ENCODE assay signal across 17 cellular contexts in genomic region chr11:105265859-105266258, GRCh38.
DNase-seq lines count a peak whose midpoint lies in the region; ATAC-seq, FAIRE-seq and TF ChIP-seq lines count a peak whose summit lies in the region.
"Had no signal": no experiment of that assay in that cellular context is flagged by ENCODE, and none has a peak within 500 bp of the region (broad histone marks: within the 10 kb centered on the region; RNA-seq: fewer than 3 reads in every experiment).

No MANE protein-coding gene starts in this region.

- peaks cover under 1% of the 10 kb centered on the region for H3K27me3 Mint-ChIP-seq in activated T-helper 17 cell treated with anti-CD3 and anti-CD28 coated beads, Interleukin-2, amount 50 U/mL, for 72 hours
- H3K27me3 Mint-ChIP-seq in nephron progenitor cell (ENCODE audit: low read depth, poor library complexity): peaks cover 6% of the 10 kb centered on the region
- H3K27me3 Mint-ChIP-seq in activated CD8-positive, alpha-beta memory T cell treated with anti-CD3 and anti-CD28 coated beads, Interleukin-2, amount 10 ng/mL, durations not matched to agents 7 days and 5 days: peaks cover 5% of the 10 kb centered on the region
- H3K27me3 Mint-ChIP-seq: T-helper 17 cell had no signal

- no peak for TF ChIP-seq EP300 in transverse colon (IDR thresholded peaks at IDR 0.05; ENCODE audit: low read depth)

- intact Hi-C loops in transverse colon (cut with DNase I; ENCODE audit: low total_unique reads): no loop called here

- 27 to 47% methylated on average over 1 of the region's 1 CpG for WGBS in transverse colon (ENCODE audit: low coverage in 1 of 2), 2 donors

- no peak for TF ChIP-seq POLR2A in transverse colon (IDR thresholded peaks at IDR 0.05)

- TF ChIP-seq CTCF in AG10803 (conservative IDR thresholded peaks at IDR 0.05; ENCODE audit: low read length) (no peak), fibroblast of lung (conservative IDR thresholded peaks at IDR 0.05 in 1 of 2, IDR thresholded peaks at IDR 0.05 in 1 of 2; ENCODE audit: low read depth in 1 of 2, low read length in 2 of 2) (no peak), nephron progenitor cell (IDR thresholded peaks at IDR 0.05) (no peak), transverse colon (IDR thresholded peaks at IDR 0.05) (no peak)

- no peak overlapping the region for H2AFZ ChIP-seq in fibroblast of lung (ENCODE audit: low read length)

- H3K4me1 Mint-ChIP-seq in activated T-helper 17 cell treated with anti-CD3 and anti-CD28 coated beads, Interleukin-2, amount 50 U/mL, for 72 hours: peaks cover 4% of the 10 kb centered on the region
- H3K4me1 Mint-ChIP-seq in nephron progenitor cell: no peaks in the 10 kb centered on the region
- H3K4me1 Mint-ChIP-seq in activated CD8-positive, alpha-beta memory T cell treated with anti-CD3 and anti-CD28 coated beads, Interleukin-2, amount 10 ng/mL, durations not matched to agents 7 days and 5 days: no peaks in the 10 kb centered on the region

- in situ Hi-C loops in transverse colon (cut with MboI; ENCODE audit: low pct_ligation_motif_present in 1 of 4, low pct_unique_long_range_greater_than_20kb in 1 of 4, low sequenced_read_pairs in 3 of 4): no loop called here

- no peaks in the 10 kb centered on the region for H3K79me2 ChIP-seq in fibroblast of lung (ENCODE audit: control insufficient read depth, insufficient read depth, low read length)

- no peaks in the 10 kb centered on the region for H3K36me3 ChIP-seq in fibroblast of lung (ENCODE audit: control insufficient read depth, insufficient read depth, low read length)
- H3K36me3 ChIP-seq in transverse colon: no peaks in the 10 kb centered on the region
- H3K36me3 ChIP-seq: gastrocnemius medialis, left ventricle myocardium inferior had no signal

- FAIRE-seq in HTR-8/SVneo (lab: Jason Lieb, UNC): no peak

- H3K27ac ChIP-seq in fibroblast of lung (ENCODE audit: insufficient read depth, low read length) (no peak overlapping the region), transverse colon (no peak overlapping the region)
- H3K27ac ChIP-seq: gastrocnemius medialis, left ventricle myocardium inferior had no signal

- no peak overlapping the region for H3K4me3 ChIP-seq in AG10803 (ENCODE audit: low read length)
- H3K4me3 ChIP-seq in fibroblast of lung (replicated peaks in 1 of 4; ENCODE audit: control extremely low read depth in 1 of 4, insufficient read depth in 1 of 4, low read depth in 3 of 4, low read length in 4 of 4): no peak overlapping the region
- no peak overlapping the region for H3K4me3 ChIP-seq in transverse colon
- H3K4me3 ChIP-seq: gastrocnemius medialis, left ventricle myocardium inferior had no signal

- DNase-seq in AG10803 (ENCODE audit: low read depth) (peak; percentile 25), H4 (ENCODE audit: low spot score) (peak; percentile 29), fibroblast of lung (ENCODE audit: low read depth in 2 of 2) (peak; percentile 45 to 71), nephron progenitor cell (no peak), transverse colon (no peak), HTR-8/SVneo (ENCODE audit: insufficient read length, low spot score) (no peak)
- DNase-seq in activated CD8-positive, alpha-beta memory T cell treated with anti-CD3 and anti-CD28 coated beads, Interleukin-2, amount 10 ng/mL, durations not matched to agents 7 days and 5 days: no peak
- DNase-seq: activated CD8-positive, alpha-beta memory T cell treated with anti-CD3 and anti-CD28 coated beads, Interleukin-2, amount 50 U/mL, for 4 hours; activated naive CD4-positive, alpha-beta T cell; Caco-2; gastrocnemius medialis; left ventricle myocardium inferior; NCI-H2081 treated with DMSO at 0.1 percent for 48 hours; NCI-H82; T-helper 17 cell had no signal

- H3K4me1 ChIP-seq in fibroblast of lung (ENCODE audit: control insufficient read depth, extremely low read depth, insufficient read depth, low read length) (no peaks in the 10 kb centered on the region), transverse colon (no peaks in the 10 kb centered on the region)
- H3K4me1 ChIP-seq: gastrocnemius medialis, left ventricle myocardium inferior had no signal

- no peaks in the 10 kb centered on the region for H4K20me1 ChIP-seq in fibroblast of lung (ENCODE audit: control insufficient read depth, extremely low read depth, insufficient read depth, low read length)

- no peaks in the 10 kb centered on the region for H3K9me3 Mint-ChIP-seq in activated T-helper 17 cell treated with anti-CD3 and anti-CD28 coated beads, Interleukin-2, amount 50 U/mL, for 72 hours
- H3K9me3 Mint-ChIP-seq in nephron progenitor cell: no peaks in the 10 kb centered on the region
- no peaks in the 10 kb centered on the region for H3K9me3 Mint-ChIP-seq in activated CD8-positive, alpha-beta memory T cell treated with anti-CD3 and anti-CD28 coated beads, Interleukin-2, amount 10 ng/mL, durations not matched to agents 7 days and 5 days (ENCODE audit: low read depth)

- ATAC-seq in activated T-helper 17 cell treated with anti-CD3 and anti-CD28 coated beads, Interleukin-2, amount 50 U/mL, for 72 hours (replicated peaks): peak; percentile 90
- ATAC-seq in activated CD8-positive, alpha-beta memory T cell treated with anti-CD3 and anti-CD28 coated beads, Interleukin-2, amount 10 ng/mL, durations not matched to agents 7 days and 5 days: no peak
- ATAC-seq: gastrocnemius medialis, sciatic nerve, T-helper 17 cell had no signal

- no peak overlapping the region for H3K27ac Mint-ChIP-seq in activated T-helper 17 cell treated with anti-CD3 and anti-CD28 coated beads, Interleukin-2, amount 50 U/mL, for 72 hours
- H3K27ac Mint-ChIP-seq in nephron progenitor cell: no peak overlapping the region
- H3K27ac Mint-ChIP-seq in activated CD8-positive, alpha-beta memory T cell treated with anti-CD3 and anti-CD28 coated beads, Interleukin-2, amount 10 ng/mL, durations not matched to agents 7 days and 5 days: no peak overlapping the region

- H3K4me2 ChIP-seq in fibroblast of lung (ENCODE audit: extremely low read depth, insufficient read depth, low read length): no peak overlapping the region

- H3K4me3 Mint-ChIP-seq in activated T-helper 17 cell treated with anti-CD3 and anti-CD28 coated beads, Interleukin-2, amount 50 U/mL, for 72 hours: no peak overlapping the region
- no peak overlapping the region for H3K4me3 Mint-ChIP-seq in nephron progenitor cell
- H3K4me3 Mint-ChIP-seq in activated CD8-positive, alpha-beta memory T cell treated with anti-CD3 and anti-CD28 coated beads, Interleukin-2, amount 10 ng/mL, durations not matched to agents 7 days and 5 days: no peak overlapping the region
- H3K4me3 Mint-ChIP-seq: T-helper 17 cell had no signal

- H3K9me3 ChIP-seq in fibroblast of lung (ENCODE audit: control insufficient read depth, insufficient read depth, low read depth, low read length) (no peaks in the 10 kb centered on the region), transverse colon (no peaks in the 10 kb centered on the region)
- H3K9me3 ChIP-seq: Caco-2, gastrocnemius medialis, left ventricle myocardium inferior had no signal

- CTCF ChIA-PET in activated CD8-positive, alpha-beta memory T cell treated with anti-CD3 and anti-CD28 coated beads, Interleukin-2, amount 10 ng/mL, durations not matched to agents 7 days and 5 days (lab: Charles Lee): no interaction called here

- H3K9ac ChIP-seq in fibroblast of lung (ENCODE audit: insufficient read depth, low read length): no peak overlapping the region

- H3K36me3 Mint-ChIP-seq in activated T-helper 17 cell treated with anti-CD3 and anti-CD28 coated beads, Interleukin-2, amount 50 U/mL, for 72 hours (ENCODE audit: low read depth): no peaks in the 10 kb centered on the region
- no peaks in the 10 kb centered on the region for H3K36me3 Mint-ChIP-seq in nephron progenitor cell (ENCODE audit: low read depth)
- no peaks in the 10 kb centered on the region for H3K36me3 Mint-ChIP-seq in activated CD8-positive, alpha-beta memory T cell treated with anti-CD3 and anti-CD28 coated beads, Interleukin-2, amount 10 ng/mL, durations not matched to agents 7 days and 5 days

- no peaks in the 10 kb centered on the region for H3K27me3 ChIP-seq in fibroblast of lung (ENCODE audit: control insufficient read depth, insufficient read depth, low read length)
- H3K27me3 ChIP-seq in transverse colon: no peaks in the 10 kb centered on the region
- H3K27me3 ChIP-seq: gastrocnemius medialis had no signal

Comparison
In these comparisons a context has a peak if more than half of its experiments do, and no peak if none do; other contexts are left out.
1. DNase-seq: peak in AG10803 (single experiment), H4 (single experiment) and fibroblast of lung (2 of 2); none in nephron progenitor cell (single experiment), transverse colon (single experiment), activated CD8-positive, alpha-beta memory T cell treated with anti-CD3 and anti-CD28 coated beads, Interleukin-2, amount 10 ng/mL, durations not matched to agents 7 days and 5 days (single experiment) and HTR-8/SVneo (single experiment).